8 cellular contexts compared by ENCODE assay signal in the genomic region with DNA sequence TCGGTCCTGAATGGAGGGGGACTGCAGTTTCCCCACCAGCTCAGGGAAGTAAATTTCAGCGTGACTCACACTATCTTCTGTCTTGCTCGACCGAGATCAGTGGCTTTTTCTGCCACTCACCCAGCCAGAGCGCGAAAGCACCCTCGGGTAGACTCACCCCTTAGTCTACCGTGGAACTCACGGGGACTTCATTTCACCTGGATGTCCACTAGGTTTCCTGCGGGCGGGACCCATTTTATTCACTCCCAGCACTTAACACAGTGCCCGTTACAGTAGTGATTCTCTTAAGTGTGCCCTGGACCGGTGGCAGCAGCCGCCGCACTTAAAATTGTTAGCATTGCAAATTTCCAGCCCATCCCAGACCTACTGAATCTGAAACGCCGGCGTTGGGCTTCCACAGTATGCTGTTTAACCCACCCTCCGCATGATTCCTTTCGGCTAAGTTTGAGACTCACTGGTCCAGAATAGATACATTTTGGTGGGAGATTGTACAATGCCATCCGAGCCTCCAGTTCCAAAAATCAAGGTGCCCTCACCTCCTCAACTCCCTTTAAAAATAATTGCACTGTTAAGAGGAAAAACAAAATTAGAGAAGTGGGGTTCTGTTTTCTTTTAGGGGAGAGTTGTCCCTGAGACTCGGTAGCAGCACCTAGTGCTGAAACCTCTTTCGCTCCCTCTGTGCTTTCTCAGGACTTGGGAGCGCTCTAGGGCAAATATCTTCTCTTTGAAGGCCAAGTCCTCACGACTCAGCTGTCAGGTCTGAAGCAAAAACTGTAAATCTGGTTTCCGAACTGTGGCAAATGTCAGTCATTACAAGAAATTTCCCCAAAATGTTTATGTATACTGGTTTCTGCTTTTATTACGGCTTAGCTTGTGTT. TPM values are rescaled to one million over a fixed set of nuclear protein-coding genes. Genes with fewer than 3 reads are reported as not detected.
DNase-seq lines count a peak whose midpoint lies in the region; ATAC-seq and TF ChIP-seq lines count a peak whose summit lies in the region.

No MANE protein-coding gene starts in this region.

- peak overlapping the region; percentile 79 for H3K9ac ChIP-seq in SK-N-MC (ENCODE audit: insufficient read length)

- H3K27me3 ChIP-seq in tibial nerve = no peaks in the 10 kb centered on the region

- H3K36me3 Mint-ChIP-seq in effector memory CD8-positive, alpha-beta T cell (ENCODE audit: insufficient read depth) = no peaks in the 10 kb centered on the region
- H3K36me3 Mint-ChIP-seq in mesothelial cell of epicardium = no peaks in the 10 kb centered on the region

- peaks cover 36 to 38% of the 10 kb centered on the region in 2 donors for H3K27me3 Mint-ChIP-seq in effector memory CD8-positive, alpha-beta T cell
- no peaks in the 10 kb centered on the region for H3K27me3 Mint-ChIP-seq in mesothelial cell of epicardium (ENCODE audit: low read depth)

- H3K4me1 ChIP-seq in tibial nerve = peaks cover 0 to 19% (median 12%) of the 10 kb centered on the region in 4 donors

- H3K36me3 ChIP-seq in SK-N-MC (ENCODE audit: insufficient read depth, low read length) (no peaks in the 10 kb centered on the region), tibial nerve (no peaks in the 10 kb centered on the region)

- peak overlapping the region; percentile 60 for H3K27ac ChIP-seq in SK-N-MC
- H3K27ac ChIP-seq in tibial nerve = peak overlapping the region; percentile 78 to 98 (median 90)

- DNase-seq in GM12864 (ENCODE audit: low read depth) (no peak), HT-29 (ENCODE audit: low spot score) (peak; percentile 35), SK-N-MC (ENCODE audit: low read depth, low spot score) (no peak), mesothelial cell of epicardium (ENCODE audit: low spot score in 2 of 2, unreplicated experiment in 2 of 2) (no peak), tibial nerve (ENCODE audit: low spot score in 2 of 2) (peak in 1 of 2 donors; percentile 45)
- no peak for DNase-seq in effector memory CD8-positive, alpha-beta T cell
- no peak for DNase-seq in central memory CD4-positive, alpha-beta T cell

- peaks cover 0 to 2% of the 10 kb centered on the region in 2 donors for H3K4me1 Mint-ChIP-seq in effector memory CD8-positive, alpha-beta T cell (ENCODE audit: low read depth in 2 of 2)
- peaks cover 83% of the 10 kb centered on the region for H3K4me1 Mint-ChIP-seq in mesothelial cell of epicardium

- peak; percentile 63 for ATAC-seq in GM21528 (IDR thresholded peaks at IDR 0.05; ENCODE audit: low FRiP score, unreplicated experiment)
- ATAC-seq in effector memory CD8-positive, alpha-beta T cell (replicated peaks) = no peak

- no peaks in the 10 kb centered on the region for H3K9me3 Mint-ChIP-seq in effector memory CD8-positive, alpha-beta T cell
- no peaks in the 10 kb centered on the region for H3K9me3 Mint-ChIP-seq in mesothelial cell of epicardium

- no peak overlapping the region for H3K27ac Mint-ChIP-seq in effector memory CD8-positive, alpha-beta T cell
- peak overlapping the region; percentile 97 for H3K27ac Mint-ChIP-seq in mesothelial cell of epicardium

- TF ChIP-seq CTCF in GM12864 (IDR thresholded peaks at IDR 0.05; ENCODE audit: low read depth, low read length, missing control alignments) = no peak
- TF ChIP-seq CTCF in mesothelial cell of epicardium (IDR thresholded peaks at IDR 0.05; ENCODE audit: unreplicated experiment) = no peak
- TF ChIP-seq CTCF in tibial nerve (IDR thresholded peaks at IDR 0.05) = peak in 1 of 5 experiments; percentile 0

- TF ChIP-seq POLR2A in tibial nerve (IDR thresholded peaks at IDR 0.05) = no peak

- peak overlapping the region; percentile 57 to 59 for H3K4me3 Mint-ChIP-seq in effector memory CD8-positive, alpha-beta T cell
- H3K4me3 Mint-ChIP-seq in mesothelial cell of epicardium = peak overlapping the region; percentile 94

- H3K9me3 ChIP-seq in SK-N-MC (ENCODE audit: low read depth, low read length) (no peaks in the 10 kb centered on the region), tibial nerve (no peaks in the 10 kb centered on the region)

- WGBS in tibial nerve, 2 donors = 10 to 13% methylated on average over 27 of the region's 27 CpGs

- TF ChIP-seq EP300 in tibial nerve (IDR thresholded peaks at IDR 0.05) = no peak

- peak overlapping the region; percentile 58 for H3K4me3 ChIP-seq in GM12864 (ENCODE audit: low read depth, low read length)
- H3K4me3 ChIP-seq in SK-N-MC = peak overlapping the region; percentile 88
- peak overlapping the region; percentile 51 to 88 (median 64) for H3K4me3 ChIP-seq in tibial nerve

RNA-seq across cellular contexts. Expression of a gene that starts 1.0 kb away (rescaled TPM):
- total RNA-seq in HT-29 (2014; rRNA removed; shearing (Covaris generic)) = 1.2 and 3.1 TPM in 2 replicates
- 55.2 to 58.9 TPM (median 57.3 TPM) in 3 replicates for total RNA-seq in mesothelial cell of epicardium
- total RNA-seq in tibial nerve = 10 to 100 TPM in 2 of 4 donors, 1 to 10 TPM in 2; 8.6 to 14.0 (median 10.5) TPM

RNA-seq across cellular contexts. Expression of a gene that starts 10.6 kb away (rescaled TPM):
- total RNA-seq in HT-29 (2014; rRNA removed; shearing (Covaris generic)) = not detected in 2 replicates
- total RNA-seq in mesothelial cell of epicardium (2.9 to 4.0 TPM (median 3.9 TPM) in 3 replicates), tibial nerve (not detected)
